Comparison of ENCODE assay signal across 8 cellular contexts in genomic region chr10:91410638-91411367, GRCh38. TPM values are rescaled to one million over a fixed set of nuclear protein-coding genes. Genes with fewer than 3 reads are reported as not detected.
A peak's percentile ranks its signal among the peaks of the same experiment; 100 is the strongest.
DNase-seq lines count a peak whose midpoint lies in the region; ATAC-seq and TF ChIP-seq lines count a peak whose summit lies in the region.

No MANE protein-coding gene starts in this region.

- 2% methylated on average over 25 of the region's 25 CpGs for WGBS in smooth muscle cell (ENCODE audit: low lambda C conversion rate)

- TF ChIP-seq CTCF in OCI-LY1 (IDR thresholded peaks at IDR 0.05; ENCODE audit: low read length) = no peak
- TF ChIP-seq CTCF in astrocyte of the cerebellum (IDR thresholded peaks at IDR 0.05; ENCODE audit: low read depth, low read length, missing control alignments) = no peak
- TF ChIP-seq CTCF in smooth muscle cell (IDR thresholded peaks at IDR 0.05; ENCODE audit: borderline replicate concordance, insufficient read depth, poor library complexity, severe bottlenecking) = no peak

- no peak for ATAC-seq in HG03196 (IDR thresholded peaks at IDR 0.05; ENCODE audit: unreplicated experiment)

- DNase-seq in activated T-cell treated with anti-CD3 and anti-CD28 coated beads for 1 hour (ENCODE audit: low read depth) = peak; percentile 5
- no peak for DNase-seq in activated T-cell treated with anti-CD3 and anti-CD28 coated beads, Interleukin-2, amount 50 U/mL, for 1 hour
- DNase-seq in astrocyte of the cerebellum (ENCODE audit: low read depth) = no peak
- DNase-seq in immature natural killer cell = no peak
- DNase-seq in smooth muscle cell (lab: John Stamatoyannopoulos, UW; ENCODE audit: unreplicated experiment) = no peak
- DNase-seq in HK-2 (ENCODE audit: unreplicated experiment) = no peak

- H3K4me3 ChIP-seq in OCI-LY1 (ENCODE audit: low read depth, low read length, poor library complexity, severe bottlenecking) (peak overlapping the region; percentile 66), astrocyte of the cerebellum (ENCODE audit: low read depth, low read length) (peak overlapping the region; percentile 73), smooth muscle cell (peak overlapping the region; percentile 94)

- no peaks in the 10 kb centered on the region for H3K79me2 ChIP-seq in OCI-LY1 (ENCODE audit: insufficient read depth, low read length)
- peaks cover 33% of the 10 kb centered on the region for H3K79me2 ChIP-seq in smooth muscle cell (ENCODE audit: low read depth)

- peak overlapping the region; percentile 77 to 92 (median 83) for H3K27ac Mint-ChIP-seq in immature natural killer cell

- H3K9ac ChIP-seq in OCI-LY1 (ENCODE audit: low read length) (no peak overlapping the region), smooth muscle cell (ENCODE audit: low read depth) (peak overlapping the region; percentile 97)

- peaks cover 0 to 9% (median 5%) of the 10 kb centered on the region in 3 donors for H3K27me3 Mint-ChIP-seq in immature natural killer cell (ENCODE audit: low read depth in 3 of 3)

- H4K20me1 ChIP-seq in OCI-LY1 (ENCODE audit: insufficient read depth, low read length) (no peaks in the 10 kb centered on the region), smooth muscle cell (ENCODE audit: low read depth) (peaks cover 29% of the 10 kb centered on the region)

- H3K4me1 Mint-ChIP-seq in immature natural killer cell = peaks cover 18 to 25% of the 10 kb centered on the region in 2 donors

- H3K4me2 ChIP-seq in OCI-LY1 (ENCODE audit: low read length) (peak overlapping the region; percentile 60), smooth muscle cell (peak overlapping the region; percentile 87)

- H3K4me3 Mint-ChIP-seq in immature natural killer cell = peak overlapping the region; percentile 81 to 88 (median 84)

- no peaks in the 10 kb centered on the region for H3K9me2 ChIP-seq in OCI-LY1 (ENCODE audit: low read depth, low read length)

- no peaks in the 10 kb centered on the region for H3K9me3 ChIP-seq in OCI-LY1 (ENCODE audit: low read length)
- no peaks in the 10 kb centered on the region for H3K9me3 ChIP-seq in smooth muscle cell (replicated peaks; ENCODE audit: low read depth)

- no peaks in the 10 kb centered on the region for H3K36me3 Mint-ChIP-seq in immature natural killer cell

- peaks cover 0 to 2% (median 0%) of the 10 kb centered on the region in 6 donors for H3K9me3 Mint-ChIP-seq in immature natural killer cell

- H3K27ac ChIP-seq in OCI-LY1 (ENCODE audit: low read depth, low read length, poor library complexity, severe bottlenecking) (no peak overlapping the region), smooth muscle cell (ENCODE audit: low read depth) (peak overlapping the region; percentile 95)

- in situ Hi-C loops in astrocyte of the cerebellum (cut with HindIII; ENCODE audit: low sequenced_read_pairs) = no loop called here

- peaks cover 8% of the 10 kb centered on the region for H3K4me1 ChIP-seq in OCI-LY1 (ENCODE audit: insufficient read depth, low read length, severe bottlenecking)
- peaks cover 51% of the 10 kb centered on the region for H3K4me1 ChIP-seq in smooth muscle cell (ENCODE audit: low read depth)

- H2AFZ ChIP-seq in OCI-LY1 (ENCODE audit: low read length) (no peak overlapping the region), smooth muscle cell (ENCODE audit: low read depth) (peak overlapping the region; percentile 75)

- H3F3A ChIP-seq in OCI-LY1 (ENCODE audit: insufficient read depth, low read length) (no peaks in the 10 kb centered on the region), smooth muscle cell (ENCODE audit: low read depth) (peaks cover 9% of the 10 kb centered on the region)

- H3K36me3 ChIP-seq in OCI-LY1 (ENCODE audit: insufficient read depth, low read length) = no peaks in the 10 kb centered on the region
- no peaks in the 10 kb centered on the region for H3K36me3 ChIP-seq in smooth muscle cell (ENCODE audit: low read depth)

- no peaks in the 10 kb centered on the region for H3K27me3 ChIP-seq in OCI-LY1 (ENCODE audit: insufficient read depth, low read length)
- no peaks in the 10 kb centered on the region for H3K27me3 ChIP-seq in smooth muscle cell (ENCODE audit: low read depth)

RNA-seq across cellular contexts. Expression of gene HECTD2, which starts 0.7 kb away (rescaled TPM):
- 1 to 10 TPM in 2 of 3 donors, under 1 TPM in 1; 0.41 to 2.8 (median 1.3) TPM for polyA plus RNA-seq in immature natural killer cell
- 12.7 and 15.4 TPM in 2 replicates for total RNA-seq in smooth muscle cell
- polyA plus RNA-seq in smooth muscle cell = 4.2 and 4.4 TPM in 2 replicates
